10 cellular contexts compared by ENCODE assay signal in genomic region chr14:65471038-65471878, GRCh38. TPM values are rescaled to one million over a fixed set of nuclear protein-coding genes. Genes with fewer than 3 reads are reported as not detected.
DNase-seq lines count a peak whose midpoint lies in the region; ATAC-seq and TF ChIP-seq lines count a peak whose summit lies in the region.
"Had no signal": no experiment of that assay in that cellular context is flagged by ENCODE, and none has a peak within 500 bp of the region (broad histone marks: within the 10 kb centered on the region; RNA-seq: fewer than 3 reads in every experiment).

No MANE protein-coding gene starts in this region.

- peak overlapping the region; percentile 71 for H3K27ac Mint-ChIP-seq in activated CD4-positive, alpha-beta T cell treated with anti-CD3 and anti-CD28 coated beads, Interleukin-2, amount 10 ng/mL, durations not matched to agents 24 days and 14 days

- H3K9me3 ChIP-seq in OCI-LY1 (ENCODE audit: low read length) = no peaks in the 10 kb centered on the region

- peak; percentile 79 for ATAC-seq in HG02623 (IDR thresholded peaks at IDR 0.05; ENCODE audit: unreplicated experiment)
- peak; percentile 24 for ATAC-seq in sciatic nerve

- H3K79me2 ChIP-seq in OCI-LY1 (ENCODE audit: insufficient read depth, low read length) = peaks cover 44% of the 10 kb centered on the region

- intact Hi-C loops in activated CD4-positive, alpha-beta T cell treated with anti-CD3 and anti-CD28 coated beads, Interleukin-2, amount 10 ng/mL, durations not matched to agents 24 days and 14 days (cut with micrococcal nuclease) = loop anchor here (10.0 kb wide), 1 partner anchor 266 kb away; no protein-coding TSS in a partner anchor
- intact Hi-C loops in sciatic nerve (cut with DNase I) = no loop called here

- H2AFZ ChIP-seq in OCI-LY1 (ENCODE audit: low read length) = no peak overlapping the region

- H4K20me1 ChIP-seq in OCI-LY1 (ENCODE audit: insufficient read depth, low read length) = no peaks in the 10 kb centered on the region

- peak overlapping the region; percentile 32; the same call in 1 of the 2 replicates for H3K4me2 ChIP-seq in OCI-LY1 (ENCODE audit: low read length)

- H3K27ac ChIP-seq in OCI-LY1 (ENCODE audit: low read depth, low read length, poor library complexity, severe bottlenecking) = peak overlapping the region; percentile 57

- TF ChIP-seq CTCF in OCI-LY1 (IDR thresholded peaks at IDR 0.05; ENCODE audit: low read length) = no peak

- H3K36me3 ChIP-seq in OCI-LY1 (ENCODE audit: insufficient read depth, low read length) = peaks cover 4% of the 10 kb centered on the region; the same call in 1 of the 2 replicates

- H3F3A ChIP-seq in OCI-LY1 (ENCODE audit: insufficient read depth, low read length) = no peaks in the 10 kb centered on the region

- H3K4me3 ChIP-seq in OCI-LY1 (ENCODE audit: low read depth, low read length, poor library complexity, severe bottlenecking) = no peak overlapping the region

- H3K36me3 Mint-ChIP-seq in activated CD4-positive, alpha-beta T cell treated with anti-CD3 and anti-CD28 coated beads, Interleukin-2, amount 10 ng/mL, durations not matched to agents 24 days and 14 days (ENCODE audit: low read depth) = peaks cover 33% of the 10 kb centered on the region

- no peaks in the 10 kb centered on the region for H3K9me2 ChIP-seq in OCI-LY1 (ENCODE audit: low read depth, low read length)

- H3K4me1 Mint-ChIP-seq in activated CD4-positive, alpha-beta T cell treated with anti-CD3 and anti-CD28 coated beads, Interleukin-2, amount 10 ng/mL, durations not matched to agents 24 days and 14 days = peaks cover 26% of the 10 kb centered on the region

- no peak overlapping the region; the same call in 1 of the 2 replicates for H3K9ac ChIP-seq in OCI-LY1 (ENCODE audit: low read length)

- no peak overlapping the region for H3K4me3 Mint-ChIP-seq in activated CD4-positive, alpha-beta T cell treated with anti-CD3 and anti-CD28 coated beads, Interleukin-2, amount 10 ng/mL, durations not matched to agents 24 days and 14 days
- H3K4me3 Mint-ChIP-seq: brain had no signal

- H3K27me3 ChIP-seq in OCI-LY1 (ENCODE audit: insufficient read depth, low read length) = no peaks in the 10 kb centered on the region

- peaks cover 19% of the 10 kb centered on the region for H3K4me1 ChIP-seq in OCI-LY1 (ENCODE audit: insufficient read depth, low read length, severe bottlenecking)

- DNase-seq in activated CD4-positive, alpha-beta T cell treated with anti-CD3 and anti-CD28 coated beads, Interleukin-2, amount 10 ng/mL, durations not matched to agents 24 days and 14 days = no peak
- no peak for DNase-seq in activated CD4-positive, alpha-beta T cell treated with anti-CD3 and anti-CD28 coated beads, Interleukin-2, amount 50 U/mL, for 4 hours
- DNase-seq in sciatic nerve (ENCODE audit: low spot score) (no peak), HK-2 (ENCODE audit: unreplicated experiment) (no peak)
- DNase-seq in stimulated activated naive CD4-positive, alpha-beta T cell (lab: John Stamatoyannopoulos, UW) = no peak
- DNase-seq in NK-92 treated with Interleukin-12 subunit alpha and Interleukin-12 subunit beta, amount 100 ng/mL, for 24 hours (lab: John Stamatoyannopoulos, UW) = no peak
- DNase-seq: Right ventricle myocardium superior had no signal

- peaks cover 3% of the 10 kb centered on the region for H3K9me3 Mint-ChIP-seq in activated CD4-positive, alpha-beta T cell treated with anti-CD3 and anti-CD28 coated beads, Interleukin-2, amount 10 ng/mL, durations not matched to agents 24 days and 14 days

- no peaks in the 10 kb centered on the region for H3K27me3 Mint-ChIP-seq in activated CD4-positive, alpha-beta T cell treated with anti-CD3 and anti-CD28 coated beads, Interleukin-2, amount 10 ng/mL, durations not matched to agents 24 days and 14 days

RNA-seq across cellular contexts. Expression of gene FUT8, which starts 58.7 kb away (rescaled TPM):
- total RNA-seq in activated CD4-positive, alpha-beta T cell treated with anti-CD3 and anti-CD28 coated beads, Interleukin-2, amount 10 ng/mL, durations not matched to agents 24 days and 14 days = 125 and 137 TPM in 2 replicates
- total RNA-seq in sciatic nerve = 149 TPM
